In genomic region chr9:34984049-34984448, GRCh38 we compare ENCODE assay signal across 13 cellular contexts. TPM values are rescaled to one million over a fixed set of nuclear protein-coding genes. Genes with fewer than 3 reads are reported as not detected.
DNase-seq lines count a peak whose midpoint lies in the region; ATAC-seq and TF ChIP-seq lines count a peak whose summit lies in the region.
"Had no signal": no experiment of that assay in that cellular context is flagged by ENCODE, and none has a peak within 500 bp of the region (broad histone marks: within the 10 kb centered on the region; RNA-seq: fewer than 3 reads in every experiment).

No MANE protein-coding gene starts in this region.

- H4K20me1 ChIP-seq in fibroblast of lung (ENCODE audit: control insufficient read depth, extremely low read depth, insufficient read depth, low read length): no peaks in the 10 kb centered on the region

- no peaks in the 10 kb centered on the region for H3K79me2 ChIP-seq in fibroblast of lung (ENCODE audit: control insufficient read depth, insufficient read depth, low read length)

- H3K36me3 ChIP-seq in fibroblast of lung (ENCODE audit: control insufficient read depth, insufficient read depth, low read length): no peaks in the 10 kb centered on the region

- no peak overlapping the region for H3K27ac ChIP-seq in fibroblast of lung (ENCODE audit: insufficient read depth, low read length)

- no peak overlapping the region for H2AFZ ChIP-seq in fibroblast of lung (ENCODE audit: low read length)

- peaks cover 4% of the 10 kb centered on the region for H3K27me3 ChIP-seq in fibroblast of lung (ENCODE audit: control insufficient read depth, insufficient read depth, low read length)

- H3K9me3 ChIP-seq in fibroblast of lung (ENCODE audit: control insufficient read depth, insufficient read depth, low read depth, low read length): no peaks in the 10 kb centered on the region

- H3K4me2 ChIP-seq in fibroblast of lung (ENCODE audit: extremely low read depth, insufficient read depth, low read length): no peak overlapping the region

- TF ChIP-seq CTCF in fibroblast of lung (conservative IDR thresholded peaks at IDR 0.05 in 1 of 2, IDR thresholded peaks at IDR 0.05 in 1 of 2; ENCODE audit: low read depth in 1 of 2, low read length in 2 of 2): no peak

- H3K9ac ChIP-seq in fibroblast of lung (ENCODE audit: insufficient read depth, low read length): no peak overlapping the region

- H3K4me3 ChIP-seq in fibroblast of lung (replicated peaks in 1 of 4; ENCODE audit: control extremely low read depth in 1 of 4, insufficient read depth in 1 of 4, low read depth in 3 of 4, low read length in 4 of 4): no peak overlapping the region

- peak in 5 of 6 experiments; percentile 12 to 50 (median 26) for DNase-seq in stimulated activated naive CD4-positive, alpha-beta T cell (lab: John Stamatoyannopoulos, UW)
- DNase-seq in stimulated activated naive CD4-positive, alpha-beta T cell treated with Interleukin-2 at 50 U/mL for 16 hours (lab: John Stamatoyannopoulos, UW): no peak
- DNase-seq in RPMI8226 (peak; percentile 39), fibroblast of lung (ENCODE audit: low read depth in 2 of 2) (peak; percentile 24 to 30), NCI-H1694 treated with DMSO at 0.1 percent for 48 hours (lab: John Stamatoyannopoulos, UW) (no peak), SW 1271 (lab: John Stamatoyannopoulos, UW) (no peak), HPDE6-E6E7 (ENCODE audit: extremely low spot score) (no peak)
- DNase-seq: activated gamma-delta T cell treated with Interleukin-2 at 50 U/mL for 16 hours, C1 segment of cervical spinal cord, NCI-H524, T1000 had no signal

- ATAC-seq in GM19467 (IDR thresholded peaks at IDR 0.05; ENCODE audit: unreplicated experiment): no peak
- ATAC-seq: HCT116 had no signal

- H3K4me1 ChIP-seq in fibroblast of lung (ENCODE audit: control insufficient read depth, extremely low read depth, insufficient read depth, low read length): peaks cover 2% of the 10 kb centered on the region

RNA-seq across cellular contexts. Expression of gene DNAJB5, which starts 5.5 kb away (rescaled TPM):
- total RNA-seq in fibroblast of lung: 7.4 and 9.9 TPM in 2 replicates
- 7.8 and 8.1 TPM in 2 replicates for polyA plus RNA-seq in fibroblast of lung
- 15.5 and 17.2 TPM in 2 replicates for polyA plus RNA-seq in fibroblast of lung (2012)
- 13.0 and 16.5 TPM in 2 replicates for polyA minus RNA-seq in fibroblast of lung (ENCODE audit: low replicate concordance)

RNA-seq across cellular contexts. Expression of gene PHF24, which starts 26.0 kb away (rescaled TPM):
- under 0.01 and 0.17 TPM in 2 replicates for total RNA-seq in fibroblast of lung
- polyA plus RNA-seq in fibroblast of lung: not detected in 2 replicates
- 0.06 and 0.10 TPM in 2 replicates for polyA plus RNA-seq in fibroblast of lung (2012)
- polyA minus RNA-seq in fibroblast of lung (ENCODE audit: low replicate concordance): not detected in 2 replicates

Comparison
In these comparisons a context has a peak if more than half of its experiments do, and no peak if none do; other contexts are left out.
1. DNase-seq: peak in stimulated activated naive CD4-positive, alpha-beta T cell (5 of 6), RPMI8226 (single experiment) and fibroblast of lung (2 of 2); none in stimulated activated naive CD4-positive, alpha-beta T cell treated with Interleukin-2 at 50 U/mL for 16 hours (single experiment), NCI-H1694 treated with DMSO at 0.1 percent for 48 hours (single experiment), SW 1271 (0 of 2) and HPDE6-E6E7 (single experiment).